19 cellular contexts compared by ENCODE assay signal in the genomic region with DNA sequence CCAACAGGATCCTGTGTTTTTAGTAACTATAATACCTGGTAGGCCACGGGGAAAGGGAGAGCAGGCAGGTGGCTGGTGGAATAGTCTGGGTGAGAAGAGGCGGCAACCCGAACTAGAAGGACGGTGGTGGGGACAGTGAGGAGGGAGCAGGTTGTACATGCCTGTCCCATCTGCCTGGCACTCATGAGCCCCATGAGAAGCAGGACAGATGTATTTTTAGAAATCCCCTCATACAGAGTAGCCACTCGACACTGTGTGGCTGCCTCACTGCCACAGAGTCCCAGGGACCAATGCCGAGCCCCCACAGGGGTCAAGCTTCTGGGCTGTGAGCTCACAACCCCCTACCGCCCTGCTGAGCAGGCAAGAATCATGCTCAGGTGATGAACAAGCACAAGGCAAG.
A peak's percentile ranks its signal among the peaks of the same experiment; 100 is the strongest.
DNase-seq lines count a peak whose midpoint lies in the region; ATAC-seq, FAIRE-seq and TF ChIP-seq lines count a peak whose summit lies in the region.
"Had no signal": no experiment of that assay in that cellular context is flagged by ENCODE, and none has a peak within 500 bp of the region (broad histone marks: within the 10 kb centered on the region; RNA-seq: fewer than 3 reads in every experiment).

No MANE protein-coding gene starts in this region.

- H3K9me1 ChIP-seq in IMR-90 (ENCODE audit: insufficient read depth, low read length), result peaks cover 7% of the 10 kb centered on the region

- H3K27ac ChIP-seq in IMR-90 (ENCODE audit: insufficient read depth, low read length), result no peak overlapping the region
- H3K27ac ChIP-seq: BLaER1 had no signal

- H3K56ac ChIP-seq in IMR-90 (ENCODE audit: extremely low read depth, insufficient read depth, low read length), result no peak overlapping the region

- BruUV-seq in IMR-90 (replicated peaks; lab: Mats Ljungman, UMichigan), result no TSS peak

- peaks cover 10% of the 10 kb centered on the region for H3K4me1 ChIP-seq in IMR-90 (ENCODE audit: control insufficient read depth, insufficient read depth, low read length)
- H3K4me1 ChIP-seq: Caco-2 had no signal

- peak; percentile 72 for FAIRE-seq in bronchial epithelial cell (lab: Jason Lieb, UNC)
- FAIRE-seq: GM12892, GM19239 had no signal

- no peak for TF ChIP-seq POLR2A in IMR-90 (IDR thresholded peaks at IDR 0.05; ENCODE audit: low read depth, low read length)

- H3K27me3 ChIP-seq in IMR-90 (ENCODE audit: control insufficient read depth, insufficient read depth, low read length), result peaks cover 11% of the 10 kb centered on the region
- H3K27me3 ChIP-seq in bronchial epithelial cell (ENCODE audit: control insufficient read depth, insufficient read depth, low read length), result peaks cover 17% of the 10 kb centered on the region
- H3K27me3 ChIP-seq: BLaER1 had no signal

- H4K5ac ChIP-seq in IMR-90 (ENCODE audit: low read depth, low read length), result no peak overlapping the region

- no peak overlapping the region for H3K23ac ChIP-seq in IMR-90 (ENCODE audit: low read depth, low read length)

- no peaks in the 10 kb centered on the region for H3K9me3 ChIP-seq in IMR-90 (ENCODE audit: control insufficient read depth, insufficient read depth, low read length)
- H3K9me3 ChIP-seq: BLaER1, Caco-2 had no signal

- H2BK20ac ChIP-seq in IMR-90 (ENCODE audit: low read depth, low read length), result no peak overlapping the region

- 100% methylated on average over 1 of the region's 7 CpGs; no CpG with 5 or more reads in 1 of the 2 experiments for WGBS in IMR-90 (ENCODE audit: extremely low coverage in 2 of 2, insufficient read length in 1 of 2), 2 experiments

- intact Hi-C loops in IMR-90 (cut with micrococcal nuclease), result no loop called here
- intact Hi-C loops in left cardiac atrium (cut with DNase I), result loop anchor here in 1 of 2 donors (2.0 kb wide), 1 partner anchor 92 kb away; no protein-coding TSS in a partner anchor

- H4K20me1 ChIP-seq in IMR-90 (ENCODE audit: insufficient read depth, low read length), result no peaks in the 10 kb centered on the region
- H4K20me1 ChIP-seq: BLaER1 had no signal

- TF ChIP-seq RAD21 in IMR-90 (IDR thresholded peaks at IDR 0.05; ENCODE audit: low read length), result no peak

- H2BK15ac ChIP-seq in IMR-90 (ENCODE audit: low read depth, low read length), result no peak overlapping the region

- no peak for DNase-seq in IMR-90
- no peak for DNase-seq in bronchial epithelial cell (ENCODE audit: low read depth)
- DNase-seq in left cardiac atrium, result peak; percentile 56
- DNase-seq in myocyte (ENCODE audit: low read depth), result peak; percentile 54
- DNase-seq in ecto neural progenitor cell (ENCODE audit: low spot score), result no peak
- DNase-seq: 8988T; AML-193; Caco-2; CD8-positive, alpha-beta memory T cell; DND-41; GDM1; H7 had no signal

- H3K4me3 ChIP-seq in IMR-90 (ENCODE audit: insufficient read depth, low read depth, low read length) (no peak overlapping the region), bronchial epithelial cell (ENCODE audit: low read depth, low read length) (no peak overlapping the region)
- H3K4me3 ChIP-seq: BLaER1, GM23338 had no signal

- in situ Hi-C loops in IMR-90 (cut with MboI; ENCODE audit: low sequenced_read_pairs), result no loop called here

- no peak overlapping the region for H3K18ac ChIP-seq in IMR-90 (ENCODE audit: low read depth, low read length)

- H3K4ac ChIP-seq in IMR-90 (ENCODE audit: low read depth, low read length), result no peak overlapping the region

- H2BK5ac ChIP-seq in IMR-90 (ENCODE audit: low read depth, low read length, poor library complexity, severe bottlenecking), result no peak overlapping the region

- peak overlapping the region; percentile 4; the same call in 1 of the 2 replicates for H2AK5ac ChIP-seq in IMR-90 (ENCODE audit: low read depth, low read length)

- no peaks in the 10 kb centered on the region; a peak in 1 of 4 replicates for H3K79me1 ChIP-seq in IMR-90 (ENCODE audit: low read depth in 1 of 2, low read length in 2 of 2)

- no peak overlapping the region for H2AFZ ChIP-seq in IMR-90 (replicated peaks; ENCODE audit: low read length, poor library complexity)

- H3K9ac ChIP-seq in IMR-90 (ENCODE audit: low read depth, low read length), result no peak overlapping the region
- H3K9ac ChIP-seq: BLaER1 had no signal

- POLR2A ChIA-PET in IMR-90 (lab: Charles Lee; ENCODE audit: unreplicated experiment), result no interaction called here

- no peak for TF ChIP-seq CTCF in IMR-90 (conservative IDR thresholded peaks at IDR 0.05; ENCODE audit: low read depth, low read length)
- no peak for TF ChIP-seq CTCF in bronchial epithelial cell (IDR thresholded peaks at IDR 0.05; ENCODE audit: insufficient read depth, low read length, severe bottlenecking)

- no peak overlapping the region for H3K4me2 ChIP-seq in IMR-90 (ENCODE audit: low read depth, low read length)
- H3K4me2 ChIP-seq: BLaER1, GM23338 had no signal

- H3K14ac ChIP-seq in IMR-90 (replicated peaks; ENCODE audit: low read depth, low read length), result no peak overlapping the region

- CTCF ChIA-PET in IMR-90 (lab: Yijun Ruan, JAX), result no interaction called here

- H4K8ac ChIP-seq in IMR-90 (ENCODE audit: low read depth in 2 of 2, low read length in 2 of 2), result no peak overlapping the region

- H2BK120ac ChIP-seq in IMR-90 (ENCODE audit: low read depth, low read length), result no peak overlapping the region

- no peak overlapping the region for H4K91ac ChIP-seq in IMR-90 (ENCODE audit: insufficient read depth, low read depth, low read length)

- no peaks in the 10 kb centered on the region for H3K36me3 ChIP-seq in IMR-90 (ENCODE audit: control insufficient read depth, insufficient read depth, low read length)
- no peaks in the 10 kb centered on the region for H3K36me3 ChIP-seq in bronchial epithelial cell (ENCODE audit: control insufficient read depth, insufficient read depth, low read length)
- H3K36me3 ChIP-seq: BLaER1 had no signal

- dilution Hi-C loops in IMR-90 (cut with HindIII; ENCODE audit: low sequenced_read_pairs, unreplicated experiment), result no loop called here

- no peak for ATAC-seq in IMR-90 (ENCODE audit: low read depth)
- ATAC-seq in left cardiac atrium, result peak; percentile 70 to 77
- no peak for ATAC-seq in GM19351 (IDR thresholded peaks at IDR 0.05; ENCODE audit: unreplicated experiment)
- no peak for ATAC-seq in GM21576 (IDR thresholded peaks at IDR 0.05; ENCODE audit: unreplicated experiment)
- ATAC-seq in HG03521 (IDR thresholded peaks at IDR 0.05; ENCODE audit: unreplicated experiment), result no peak
- ATAC-seq: GM23338 had no signal

- no peak overlapping the region for H2AK9ac ChIP-seq in IMR-90 (replicated peaks; ENCODE audit: low read depth, low read length, poor library complexity)

TF ChIP-seq in IMR-90, 13 proteins besides CTCF, POLR2A, EP300 and RAD21:
- TF ChIP-seq MAZ (IDR thresholded peaks at IDR 0.05; ENCODE audit: borderline replicate concordance, low read depth, low read length) (no peak), CEBPB (IDR thresholded peaks at IDR 0.05; ENCODE audit: low read depth, low read length) (no peak), USF2 (IDR thresholded peaks at IDR 0.05; ENCODE audit: low read depth, low read length) (no peak), RFX5 (IDR thresholded peaks at IDR 0.05; ENCODE audit: low read depth, low read length) (no peak), MAFK (IDR thresholded peaks at IDR 0.05; ENCODE audit: low read depth, low read length) (no peak)

Comparison
In these comparisons a context has a peak if more than half of its experiments do, and no peak if none do; other contexts are left out.
1. ATAC-seq: peak in left cardiac atrium (2 of 2); none in IMR-90 (single experiment), GM19351 (single experiment), GM21576 (single experiment) and HG03521 (single experiment).
2. DNase-seq: peak in left cardiac atrium (single experiment) and myocyte (single experiment); none in IMR-90 (single experiment), bronchial epithelial cell (single experiment) and ecto neural progenitor cell (single experiment).